In genomic region chr18:69401475-69402218, GRCh38 we compare ENCODE assay signal across 8 cellular contexts. TPM values are rescaled to one million over a fixed set of nuclear protein-coding genes. Genes with fewer than 3 reads are reported as not detected.
DNase-seq lines count a peak whose midpoint lies in the region; ATAC-seq and TF ChIP-seq lines count a peak whose summit lies in the region.

No MANE protein-coding gene starts in this region.

- H3K27me3 Mint-ChIP-seq in CD4-positive, alpha-beta T cell, result peaks cover 68% of the 10 kb centered on the region

- POLR2A ChIA-PET in CD4-positive, alpha-beta T cell (lab: Charles Lee), result no interaction called here

- H3K4me1 Mint-ChIP-seq in CD4-positive, alpha-beta T cell (ENCODE audit: low read depth), result peaks cover 17% of the 10 kb centered on the region

- intact Hi-C loops in CD4-positive, alpha-beta T cell (cut with DNase I, micrococcal nuclease), result no loop called here

- H3K27ac ChIP-seq in CD4-positive, alpha-beta T cell (ENCODE audit: low read depth, low read length), result no peak overlapping the region
- H3K27ac ChIP-seq in HUES64 (ENCODE audit: low read depth, low read length) (no peak overlapping the region), coronary artery (peak overlapping the region; percentile 85 to 92)

- H3K36me3 Mint-ChIP-seq in CD4-positive, alpha-beta T cell (ENCODE audit: low read depth), result no peaks in the 10 kb centered on the region

- H3K9ac ChIP-seq in HUES64 (ENCODE audit: low read depth, low read length), result no peak overlapping the region

- CTCF ChIA-PET in CD4-positive, alpha-beta T cell (lab: Charles Lee), result no interaction called here

- peak overlapping the region; percentile 38 for H3K4me3 Mint-ChIP-seq in CD4-positive, alpha-beta T cell

- peaks cover 6% of the 10 kb centered on the region for H3K9me3 ChIP-seq in CD4-positive, alpha-beta T cell (ENCODE audit: control insufficient read depth, low read length)
- H3K9me3 ChIP-seq in HUES64 (ENCODE audit: insufficient read depth, low read depth, low read length), result no peaks in the 10 kb centered on the region

- no peaks in the 10 kb centered on the region for H3K36me3 ChIP-seq in HUES64 (ENCODE audit: insufficient read depth, low read length)

- WGBS in HUES64, result 2% methylated on average over 62 of the region's 62 CpGs

- no peak for DNase-seq in CD4-positive, alpha-beta T cell
- no peak for DNase-seq in coronary artery (ENCODE audit: low spot score)
- DNase-seq in lung microvascular endothelial cell (ENCODE audit: low read depth in 2 of 2), result peak; percentile 2 to 17
- no peak for DNase-seq in activated effector memory CD4-positive, alpha-beta T cell treated with Interleukin-2 at 50 U/mL for 16 hours
- no peak for DNase-seq in LoVo (ENCODE audit: low spot score)
- no peak for DNase-seq in NOMO-1 (lab: John Stamatoyannopoulos, UW; ENCODE audit: unreplicated experiment in 2 of 2)

- peaks cover 26% of the 10 kb centered on the region for H3K4me1 ChIP-seq in HUES64 (ENCODE audit: insufficient read depth, low read length)

- no peak for ATAC-seq in CD4-positive, alpha-beta T cell (ENCODE audit: poor library complexity)
- ATAC-seq in HG02678 (IDR thresholded peaks at IDR 0.05; ENCODE audit: unreplicated experiment), result no peak

- H3K27ac Mint-ChIP-seq in CD4-positive, alpha-beta T cell, result no peak overlapping the region

- peaks cover 56% of the 10 kb centered on the region for H3K27me3 ChIP-seq in CD4-positive, alpha-beta T cell (ENCODE audit: control insufficient read depth, insufficient read depth, low read length)
- H3K27me3 ChIP-seq in HUES64 (ENCODE audit: insufficient read depth, low read length), result peaks cover 62% of the 10 kb centered on the region

- TF ChIP-seq CTCF in CD4-positive, alpha-beta T cell (IDR thresholded peaks at IDR 0.05), result no peak
- TF ChIP-seq CTCF in coronary artery (IDR thresholded peaks at IDR 0.05), result no peak

- no peaks in the 10 kb centered on the region for H3K9me3 Mint-ChIP-seq in CD4-positive, alpha-beta T cell

- H3K4me3 ChIP-seq in HUES64 (ENCODE audit: low read length) (peak overlapping the region; percentile 61), coronary artery (peak overlapping the region; percentile 82)

RNA-seq across cellular contexts. Expression of gene DOK6, which starts 1.0 kb away (rescaled TPM):
- not detected for total RNA-seq in CD4-positive, alpha-beta T cell
- 0.45 TPM for polyA plus RNA-seq in HUES64 (2013, experiment 1 of 2)
- polyA plus RNA-seq in HUES64 (2013, experiment 2 of 2), result 0.63 TPM
- total RNA-seq in lung microvascular endothelial cell, result under 0.01 and 0.20 TPM in 2 replicates

Comparison
In these comparisons a context has a peak if more than half of its experiments do, and no peak if none do; other contexts are left out.
1. DNase-seq: peak in lung microvascular endothelial cell (2 of 2); none in CD4-positive, alpha-beta T cell (0 of 10), coronary artery (single experiment), activated effector memory CD4-positive, alpha-beta T cell treated with Interleukin-2 at 50 U/mL for 16 hours (single experiment), LoVo (single experiment) and NOMO-1 (0 of 2).
2. H3K27ac ChIP-seq: peak in coronary artery (2 of 2); none in CD4-positive, alpha-beta T cell (single experiment) and HUES64 (single experiment).